ENCODE assay signal across 1 cellular context in genomic region chr10:74585231-74586087, GRCh38.
TF ChIP-seq lines count a peak whose summit lies in the region.

No MANE protein-coding gene starts in this region.

TF ChIP-seq in HEK293, 187 proteins besides CTCF, POLR2A, EP300 and RAD21 (continued from another document and continues in another):
- TF ChIP-seq PRDM4 (tag by site-specific recombination; IDR thresholded peaks at IDR 0.05) (peak; percentile 82), GFI1B (tag by site-specific recombination; IDR thresholded peaks at IDR 0.05) (peak; percentile 83), ZNF155 (tag by site-specific recombination; IDR thresholded peaks at IDR 0.05) (no peak), ZSCAN30 (tag by site-specific recombination; IDR thresholded peaks at IDR 0.05) (peak; percentile 61; the same call in 1 of the 2 replicates), ZNF529 (tag by site-specific recombination; IDR thresholded peaks at IDR 0.05; ENCODE audit: insufficient replicate concordance) (no peak), ZFHX2 (tag by site-specific recombination; conservative IDR thresholded peaks at IDR 0.05) (no peak), ZNF624 (tag by site-specific recombination; IDR thresholded peaks at IDR 0.05) (no peak), ZNF623 (tag by site-specific recombination; IDR thresholded peaks at IDR 0.05) (no peak), ZNF692 (tag by site-specific recombination; IDR thresholded peaks at IDR 0.05) (no peak), GLI2 (tag by site-specific recombination; IDR thresholded peaks at IDR 0.05; ENCODE audit: borderline replicate concordance, low read depth) (no peak; the same call in 1 of the 2 replicates), KLF10 (tag by site-specific recombination; IDR thresholded peaks at IDR 0.05) (peak; percentile 83), ZNF391 (tag by site-specific recombination; IDR thresholded peaks at IDR 0.05; ENCODE audit: borderline replicate concordance, low read depth) (no peak; the same call in none of the 2 replicates), SCRT1 (tag by site-specific recombination; IDR thresholded peaks at IDR 0.05; ENCODE audit: borderline replicate concordance) (peak; percentile 68), ZNF266 (tag by site-specific recombination; IDR thresholded peaks at IDR 0.05; ENCODE audit: low read depth) (no peak), PRDM6 (tag by site-specific recombination; IDR thresholded peaks at IDR 0.05) (peak; percentile 98), KLF9 (tag by site-specific recombination; IDR thresholded peaks at IDR 0.05; ENCODE audit: low read depth) (no peak), SALL2 (tag by site-specific recombination; IDR thresholded peaks at IDR 0.05; ENCODE audit: borderline replicate concordance) (no peak), ZEB2 (tag by site-specific recombination; IDR thresholded peaks at IDR 0.05) (no peak), ZNF133 (tag by site-specific recombination; IDR thresholded peaks at IDR 0.05) (no peak), ZNF239 (tag by site-specific recombination; IDR thresholded peaks at IDR 0.05) (no peak), HOXC10 (CRISPR knock-in tag; IDR thresholded peaks at IDR 0.05) (no peak), ZNF2 (tag by site-specific recombination; IDR thresholded peaks at IDR 0.05) (no peak; the same call in 1 of the 2 replicates), TRIM28 (IDR thresholded peaks at IDR 0.05; ENCODE audit: borderline replicate concordance, low read length) (no peak), PATZ1 (tag by site-specific recombination; IDR thresholded peaks at IDR 0.05) (0 out of 2 replicates have a peak, but pooled peaks have one; percentile 31), ZNF513 (tag by site-specific recombination; IDR thresholded peaks at IDR 0.05) (no peak), OVOL3 (tag by site-specific recombination; IDR thresholded peaks at IDR 0.05) (peak; percentile 81), ZSCAN18 (tag by site-specific recombination; IDR thresholded peaks at IDR 0.05) (no peak), ZNF24 (tag by site-specific recombination; IDR thresholded peaks at IDR 0.05) (peak; percentile 59; the same call in 1 of the 2 replicates), PRDM1 (tag by site-specific recombination; IDR thresholded peaks at IDR 0.05) (peak; percentile 68; the same call in 1 of the 2 replicates), ZFP69B (tag by site-specific recombination; IDR thresholded peaks at IDR 0.05) (no peak), ZNF211 (tag by site-specific recombination; IDR thresholded peaks at IDR 0.05; ENCODE audit: low read depth) (no peak), FEZF1 (tag by site-specific recombination; IDR thresholded peaks at IDR 0.05) (peak; percentile 88; the same call in 1 of the 2 replicates), SETDB1 (IDR thresholded peaks at IDR 0.05; ENCODE audit: insufficient read length, low read length) (no peak), OSR2 (tag by site-specific recombination; IDR thresholded peaks at IDR 0.05) (peak; percentile 93), ZNF362 (tag by site-specific recombination; IDR thresholded peaks at IDR 0.05) (no peak), ZNF114 (tag by site-specific recombination; IDR thresholded peaks at IDR 0.05) (no peak), RBAK (tag by site-specific recombination; IDR thresholded peaks at IDR 0.05) (no peak), PRDM10 (tag by site-specific recombination; IDR thresholded peaks at IDR 0.05) (no peak), ZNF140 (tag by site-specific recombination; IDR thresholded peaks at IDR 0.05) (no peak), ZNF654 (tag by site-specific recombination; IDR thresholded peaks at IDR 0.05; ENCODE audit: low read depth) (no peak), ZNF501 (tag by site-specific recombination; IDR thresholded peaks at IDR 0.05) (peak; percentile 33; the same call in 1 of the 2 replicates)
- TF ChIP-seq, protein P1, sequence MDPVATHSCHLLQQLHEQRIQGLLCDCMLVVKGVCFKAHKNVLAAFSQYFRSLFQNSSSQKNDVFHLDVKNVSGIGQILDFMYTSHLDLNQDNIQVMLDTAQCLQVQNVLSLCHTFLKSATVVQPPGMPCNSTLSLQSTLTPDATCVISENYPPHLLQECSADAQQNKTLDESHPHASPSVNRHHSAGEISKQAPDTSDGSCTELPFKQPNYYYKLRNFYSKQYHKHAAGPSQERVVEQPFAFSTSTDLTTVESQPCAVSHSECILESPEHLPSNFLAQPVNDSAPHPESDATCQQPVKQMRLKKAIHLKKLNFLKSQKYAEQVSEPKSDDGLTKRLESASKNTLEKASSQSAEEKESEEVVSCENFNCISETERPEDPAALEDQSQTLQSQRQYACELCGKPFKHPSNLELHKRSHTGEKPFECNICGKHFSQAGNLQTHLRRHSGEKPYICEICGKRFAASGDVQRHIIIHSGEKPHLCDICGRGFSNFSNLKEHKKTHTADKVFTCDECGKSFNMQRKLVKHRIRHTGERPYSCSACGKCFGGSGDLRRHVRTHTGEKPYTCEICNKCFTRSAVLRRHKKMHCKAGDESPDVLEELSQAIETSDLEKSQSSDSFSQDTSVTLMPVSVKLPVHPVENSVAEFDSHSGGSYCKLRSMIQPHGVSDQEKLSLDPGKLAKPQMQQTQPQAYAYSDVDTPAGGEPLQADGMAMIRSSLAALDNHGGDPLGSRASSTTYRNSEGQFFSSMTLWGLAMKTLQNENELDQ (tag by site-specific recombination; IDR thresholded peaks at IDR 0.05; ENCODE audit: low read depth): no peak
- TF ChIP-seq, protein P2, sequence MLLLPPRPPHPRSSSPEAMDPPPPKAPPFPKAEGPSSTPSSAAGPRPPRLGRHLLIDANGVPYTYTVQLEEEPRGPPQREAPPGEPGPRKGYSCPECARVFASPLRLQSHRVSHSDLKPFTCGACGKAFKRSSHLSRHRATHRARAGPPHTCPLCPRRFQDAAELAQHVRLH (tag by site-specific recombination; IDR thresholded peaks at IDR 0.05): 0 out of 2 replicates have a peak, but pooled peaks have one; percentile 34
